Comparison of ENCODE assay signal across 18 cellular contexts in genomic region chr7:69690329-69690728, GRCh38.
A peak's percentile ranks its signal among the peaks of the same experiment; 100 is the strongest.
DNase-seq lines count a peak whose midpoint lies in the region; ATAC-seq and TF ChIP-seq lines count a peak whose summit lies in the region.
"Had no signal": no experiment of that assay in that cellular context is flagged by ENCODE, and none has a peak within 500 bp of the region (broad histone marks: within the 10 kb centered on the region; RNA-seq: fewer than 3 reads in every experiment).

No MANE protein-coding gene starts in this region.

- intact Hi-C loops in heart right ventricle (cut with DNase I), result no loop called here

- no peak overlapping the region for H2BK12ac ChIP-seq in neuronal stem cell (ENCODE audit: low read length)

- H2BK15ac ChIP-seq in neuronal stem cell (ENCODE audit: low read length), result no peak overlapping the region

- no peak overlapping the region for H3K27ac Mint-ChIP-seq in glutamatergic neuron (ENCODE audit: unreplicated experiment)
- H3K27ac Mint-ChIP-seq: CD4-positive, alpha-beta T cell; CD8-positive, alpha-beta T cell had no signal

- no peak overlapping the region for H3K27ac ChIP-seq in DOHH2 (ENCODE audit: low read depth, low read length)
- H3K27ac ChIP-seq in SU-DHL-6 (ENCODE audit: low read depth, low read length), result 0 out of 2 replicates have a peak overlapping the region, but pooled peaks have one; percentile 94
- H3K27ac ChIP-seq in neuronal stem cell (replicated peaks; ENCODE audit: low read length), result no peak overlapping the region
- no peak overlapping the region for H3K27ac ChIP-seq in coronary artery
- no peak overlapping the region for H3K27ac ChIP-seq in heart right ventricle
- H3K27ac ChIP-seq: BLaER1 treated with 17β-estradiol and CSF1 and Interleukin-3, amounts not matched to agents 10 nM and 100 nM; C4-2B had no signal

- no peaks in the 10 kb centered on the region for H3K9me2 ChIP-seq in DOHH2 (replicated peaks; ENCODE audit: control insufficient read depth, low read length)
- H3K9me2 ChIP-seq in SU-DHL-6 (replicated peaks; ENCODE audit: insufficient read depth, low read length), result no peaks in the 10 kb centered on the region

- H3K18ac ChIP-seq in neuronal stem cell (ENCODE audit: low read length), result peak overlapping the region; percentile 77

- DNase-seq in neuronal stem cell (ENCODE audit: low spot score) (no peak), glutamatergic neuron (no peak), coronary artery (ENCODE audit: low spot score) (no peak), heart right ventricle (no peak)
- DNase-seq: 8988T; ACHN; BE2C; Caco-2; Calu3; CD4-positive, alpha-beta T cell; CD8-positive, alpha-beta T cell; DMS79; DND-41; GF-D8 had no signal

- H3K36me3 ChIP-seq in DOHH2 (ENCODE audit: control insufficient read depth, low read length), result peaks cover 10% of the 10 kb centered on the region
- no peaks in the 10 kb centered on the region for H3K36me3 ChIP-seq in SU-DHL-6 (ENCODE audit: low read length)
- peaks cover 0 to 14% of the 10 kb centered on the region in 2 donors for H3K36me3 ChIP-seq in neuronal stem cell (replicated peaks in 1 of 2; ENCODE audit: control insufficient read depth in 2 of 2, insufficient read depth in 2 of 2, low read length in 2 of 2)
- H3K36me3 ChIP-seq in heart right ventricle, result no peaks in the 10 kb centered on the region
- H3K36me3 ChIP-seq: BE2C had no signal

- no CpG with 5 or more reads among the region's 6 CpGs for WGBS in neuronal stem cell (ENCODE audit: extremely low coverage in 2 of 2, insufficient read length in 2 of 2, insufficient replicate concordance in 1 of 2), 2 donors
- WGBS in heart right ventricle, 2 donors, result 91 to 96% methylated on average over 6 of the region's 6 CpGs

- H3K4me2 ChIP-seq in DOHH2 (ENCODE audit: low read length) (peak overlapping the region; percentile 73), SU-DHL-6 (ENCODE audit: low read depth, low read length, poor library complexity, severe bottlenecking) (no peak overlapping the region), neuronal stem cell (ENCODE audit: insufficient read depth, low read length, poor library complexity, severe bottlenecking) (no peak overlapping the region)

- H2BK5ac ChIP-seq in neuronal stem cell (ENCODE audit: low read length), result no peak overlapping the region

- H3K4me3 Mint-ChIP-seq in glutamatergic neuron (ENCODE audit: unreplicated experiment), result no peak overlapping the region
- H3K4me3 Mint-ChIP-seq: CD4-positive, alpha-beta T cell; CD8-positive, alpha-beta T cell had no signal

- no peak overlapping the region for H3K23ac ChIP-seq in neuronal stem cell (ENCODE audit: low read depth, low read length, poor library complexity)

- H3K4me3 ChIP-seq in DOHH2 (ENCODE audit: low read length) (no peak overlapping the region), SU-DHL-6 (ENCODE audit: insufficient read depth, low read length, poor library complexity, severe bottlenecking) (no peak overlapping the region), neuronal stem cell (ENCODE audit: low read length in 2 of 2) (no peak overlapping the region), coronary artery (no peak overlapping the region), heart right ventricle (no peak overlapping the region)

- H3K36me3 Mint-ChIP-seq in glutamatergic neuron (ENCODE audit: unreplicated experiment), result no peaks in the 10 kb centered on the region
- H3K36me3 Mint-ChIP-seq: CD8-positive, alpha-beta T cell had no signal

- H2BK120ac ChIP-seq in neuronal stem cell (ENCODE audit: low read depth, low read length), result no peak overlapping the region

- TF ChIP-seq CTCF in DOHH2 (IDR thresholded peaks at IDR 0.05; ENCODE audit: low read depth, low read length, poor library complexity, severe bottlenecking) (no peak), SU-DHL-6 (IDR thresholded peaks at IDR 0.05; ENCODE audit: insufficient read depth, low read length, poor library complexity, severe bottlenecking) (no peak), glutamatergic neuron (IDR thresholded peaks at IDR 0.05; ENCODE audit: partially characterized antibody, unreplicated experiment) (no peak), coronary artery (IDR thresholded peaks at IDR 0.05) (no peak), heart right ventricle (IDR thresholded peaks at IDR 0.05) (no peak)

- no peak overlapping the region for H3K9ac ChIP-seq in SU-DHL-6 (ENCODE audit: low read length)
- peak overlapping the region; percentile 64 for H3K9ac ChIP-seq in neuronal stem cell (ENCODE audit: low read depth, low read length, poor library complexity)
- H3K9ac ChIP-seq: BLaER1 treated with 17β-estradiol and CSF1 and Interleukin-3, amounts not matched to agents 10 nM and 100 nM had no signal

- H4K8ac ChIP-seq in neuronal stem cell (ENCODE audit: low read depth, low read length), result no peak overlapping the region

- H3K79me2 ChIP-seq in DOHH2 (ENCODE audit: control insufficient read depth, low read length) (peaks cover 90% of the 10 kb centered on the region), SU-DHL-6 (ENCODE audit: insufficient read depth, low read length) (peaks cover 51% of the 10 kb centered on the region)

- H3K9me3 Mint-ChIP-seq in glutamatergic neuron (ENCODE audit: unreplicated experiment), result peaks cover 2% of the 10 kb centered on the region
- H3K9me3 Mint-ChIP-seq: CD4-positive, alpha-beta T cell; CD8-positive, alpha-beta T cell had no signal

- ATAC-seq in heart right ventricle, result no peak
- ATAC-seq: CD8-positive, alpha-beta T cell had no signal

- H2AK5ac ChIP-seq in neuronal stem cell (ENCODE audit: low read depth, low read length), result peak overlapping the region; percentile 61

- no peaks in the 10 kb centered on the region for H4K20me1 ChIP-seq in DOHH2 (ENCODE audit: control insufficient read depth, insufficient read depth, low read depth, low read length)
- H4K20me1 ChIP-seq in SU-DHL-6 (ENCODE audit: low read depth, low read length), result no peaks in the 10 kb centered on the region

- H3K4me1 ChIP-seq in DOHH2 (ENCODE audit: control insufficient read depth, low read length) (peaks cover 91% of the 10 kb centered on the region), neuronal stem cell (ENCODE audit: control insufficient read depth in 2 of 2, insufficient read depth in 1 of 2, low read depth in 1 of 2, low read length in 2 of 2) (peaks cover 5 to 10% of the 10 kb centered on the region in 2 donors), heart right ventricle (peaks cover 0 to 2% (median 0%) of the 10 kb centered on the region in 9 donors)
- H3K4me1 ChIP-seq: Caco-2 had no signal

- H4K91ac ChIP-seq in neuronal stem cell (ENCODE audit: low read depth, low read length, poor library complexity), result no peak overlapping the region

- H2AFZ ChIP-seq in SU-DHL-6 (ENCODE audit: low read depth, low read length, severe bottlenecking) (no peak overlapping the region), neuronal stem cell (ENCODE audit: low read length) (no peak overlapping the region)

- H3F3A ChIP-seq in DOHH2 (ENCODE audit: control insufficient read depth, insufficient read depth), result peaks cover 51% of the 10 kb centered on the region
- peaks cover 66% of the 10 kb centered on the region for H3F3A ChIP-seq in SU-DHL-6 (ENCODE audit: insufficient read depth)

- no peak overlapping the region for H3K4ac ChIP-seq in neuronal stem cell (ENCODE audit: low read length)

- H3K9me3 ChIP-seq in DOHH2 (ENCODE audit: control insufficient read depth, insufficient read depth, low read length), result no peaks in the 10 kb centered on the region
- no peaks in the 10 kb centered on the region for H3K9me3 ChIP-seq in SU-DHL-6 (ENCODE audit: insufficient read depth, low read length)
- peaks cover 2 to 20% of the 10 kb centered on the region in 2 donors for H3K9me3 ChIP-seq in neuronal stem cell (replicated peaks in 1 of 2; ENCODE audit: control insufficient read depth in 2 of 2, insufficient read depth in 1 of 2, low read depth in 1 of 2, low read length in 2 of 2)
- no peaks in the 10 kb centered on the region for H3K9me3 ChIP-seq in heart right ventricle
- H3K9me3 ChIP-seq: BE2C, Caco-2 had no signal

- H3K14ac ChIP-seq in neuronal stem cell (ENCODE audit: low read length), result peak overlapping the region; percentile 4

- no peaks in the 10 kb centered on the region for H3K27me3 ChIP-seq in DOHH2 (ENCODE audit: control insufficient read depth, low read length)
- H3K27me3 ChIP-seq in SU-DHL-6 (ENCODE audit: low read length), result no peaks in the 10 kb centered on the region
- no peaks in the 10 kb centered on the region for H3K27me3 ChIP-seq in neuronal stem cell (ENCODE audit: control insufficient read depth in 3 of 3, insufficient read depth in 3 of 3, low read depth in 1 of 3, low read length in 3 of 3)
- no peaks in the 10 kb centered on the region for H3K27me3 ChIP-seq in heart right ventricle
- H3K27me3 ChIP-seq: BE2C; BLaER1 treated with 17β-estradiol and CSF1 and Interleukin-3, amounts not matched to agents 10 nM and 100 nM had no signal

- peaks cover 29% of the 10 kb centered on the region for H3K4me1 Mint-ChIP-seq in glutamatergic neuron (ENCODE audit: low read depth, unreplicated experiment)

- H3K27me3 Mint-ChIP-seq in glutamatergic neuron (ENCODE audit: unreplicated experiment), result peaks cover 3% of the 10 kb centered on the region

- H3K79me1 ChIP-seq in neuronal stem cell (ENCODE audit: low read depth, low read length), result peaks cover 2% of the 10 kb centered on the region
